ENCODE assay signal across 24 cellular contexts in genomic region chr9:126819482-126819881, GRCh38. TPM values are rescaled to one million over a fixed set of nuclear protein-coding genes. Genes with fewer than 3 reads are reported as not detected.
DNase-seq lines count a peak whose midpoint lies in the region; ATAC-seq, FAIRE-seq and TF ChIP-seq lines count a peak whose summit lies in the region.
"Had no signal": no experiment of that assay in that cellular context is flagged by ENCODE, and none has a peak within 500 bp of the region (broad histone marks: within the 10 kb centered on the region; RNA-seq: fewer than 3 reads in every experiment).

No MANE protein-coding gene starts in this region.

- ATAC-seq in activated T-cell treated with anti-CD3 and anti-CD28 coated beads, Interleukin-2, amount 50 U/mL, for 4 hours = peak; percentile 73 to 78
- ATAC-seq in stimulated activated naive CD8-positive, alpha-beta T cell treated with anti-CD3 and anti-CD28 coated beads, Interleukin-15, Interleukin-2, amounts not matched to agents 100 U/mL and 50 U/mL, for 24 hours = peak; percentile 52
- no peak for ATAC-seq in GM21423 (IDR thresholded peaks at IDR 0.05; ENCODE audit: unreplicated experiment)
- ATAC-seq: GM23338, heart right ventricle, lower lobe of right lung had no signal

- DNase-seq in activated T-cell treated with anti-CD3 and anti-CD28 coated beads, Interleukin-2, amount 50 U/mL, for 4 hours = no peak
- DNase-seq in activated T-cell treated with anti-CD3 and anti-CD28 coated beads for 4 hours (no peak), GM12892 (ENCODE audit: insufficient read length) (no peak), NCI-H2029 (lab: John Stamatoyannopoulos, UW) (no peak)
- no peak for DNase-seq in activated T-helper 2 cell treated with anti-CD3 and anti-CD28 coated beads, Interferon-gamma antibody, Interleukin-2, Interleukin-4, amounts not matched to agents 10 μg/mL and 5 μg/mL and 100 μg/mL, durations not matched to agents 14 hours and 24 hours and 36 hours (ENCODE audit: low spot score)
- DNase-seq in stimulated activated naive CD8-positive, alpha-beta T cell treated with anti-CD3 and anti-CD28 coated beads, Interleukin-15, Interleukin-2, amounts not matched to agents 100 U/mL and 50 U/mL, for 24 hours = no peak
- DNase-seq: activated naive CD8-positive, alpha-beta T cell treated with anti-CD3 and anti-CD28 coated beads, Interleukin-2, amount 10 ng/mL, durations not matched to agents 7 days and 5 days; C1 segment of cervical spinal cord; Calu3; DMS79 treated with DMSO at 0.1 percent for 48 hours; effector memory CD4-positive, alpha-beta T cell; foreskin fibroblast; GF-D8; heart right ventricle; lower lobe of right lung; NCI-H1417; NCI-H446; nephron progenitor cell; ovary; small intestine; transverse colon had no signal

- H3K27ac Mint-ChIP-seq in activated T-helper 2 cell treated with anti-CD3 and anti-CD28 coated beads, Interferon-gamma antibody, Interleukin-2, Interleukin-4, amounts not matched to agents 10 μg/mL and 5 μg/mL and 100 μg/mL, durations not matched to agents 14 hours and 24 hours and 36 hours = peak overlapping the region; percentile 29
- H3K27ac Mint-ChIP-seq: activated naive CD8-positive, alpha-beta T cell treated with anti-CD3 and anti-CD28 coated beads, Interleukin-2, amount 10 ng/mL, durations not matched to agents 7 days and 5 days; GM23338; nephron progenitor cell had no signal

- H3K4me1 Mint-ChIP-seq in activated T-cell treated with anti-CD3 and anti-CD28 coated beads, Interleukin-2, amount 50 U/mL, for 4 hours (ENCODE audit: low read depth) = peaks cover 32% of the 10 kb centered on the region
- H3K4me1 Mint-ChIP-seq in activated T-helper 2 cell treated with anti-CD3 and anti-CD28 coated beads, Interferon-gamma antibody, Interleukin-2, Interleukin-4, amounts not matched to agents 10 μg/mL and 5 μg/mL and 100 μg/mL, durations not matched to agents 14 hours and 24 hours and 36 hours (ENCODE audit: low read depth) = peaks cover 13% of the 10 kb centered on the region
- H3K4me1 Mint-ChIP-seq: GM23338, nephron progenitor cell had no signal

- FAIRE-seq in GM12892 (lab: Jason Lieb, UNC) = peak; percentile 48
- FAIRE-seq: astrocyte, small intestine had no signal

- peaks cover 55% of the 10 kb centered on the region for H3K36me3 Mint-ChIP-seq in activated T-cell treated with anti-CD3 and anti-CD28 coated beads, Interleukin-2, amount 50 U/mL, for 4 hours (ENCODE audit: insufficient read depth)
- H3K36me3 Mint-ChIP-seq in activated T-helper 2 cell treated with anti-CD3 and anti-CD28 coated beads, Interferon-gamma antibody, Interleukin-2, Interleukin-4, amounts not matched to agents 10 μg/mL and 5 μg/mL and 100 μg/mL, durations not matched to agents 14 hours and 24 hours and 36 hours (ENCODE audit: low read depth) = peaks cover 85% of the 10 kb centered on the region

- no peak for TF ChIP-seq POLR2A in GM12892 (IDR thresholded peaks at IDR 0.05; ENCODE audit: low read depth, low read length)

- intact Hi-C loops in activated T-helper 2 cell treated with anti-CD3 and anti-CD28 coated beads, Interferon-gamma antibody, Interleukin-2, Interleukin-4, amounts not matched to agents 10 μg/mL and 5 μg/mL and 100 μg/mL, durations not matched to agents 14 hours and 24 hours and 36 hours (cut with micrococcal nuclease) = loop anchor here (1.0 kb wide), 1 partner anchor 11 kb away; no protein-coding TSS in a partner anchor

- no peak overlapping the region for H3K4me3 Mint-ChIP-seq in activated T-cell treated with anti-CD3 and anti-CD28 coated beads, Interleukin-2, amount 50 U/mL, for 4 hours
- no peak overlapping the region for H3K4me3 Mint-ChIP-seq in activated T-helper 2 cell treated with anti-CD3 and anti-CD28 coated beads, Interferon-gamma antibody, Interleukin-2, Interleukin-4, amounts not matched to agents 10 μg/mL and 5 μg/mL and 100 μg/mL, durations not matched to agents 14 hours and 24 hours and 36 hours (ENCODE audit: low read depth)
- H3K4me3 Mint-ChIP-seq: activated naive CD8-positive, alpha-beta T cell treated with anti-CD3 and anti-CD28 coated beads, Interleukin-2, amount 10 ng/mL, durations not matched to agents 7 days and 5 days; GM23338; nephron progenitor cell had no signal

- H3K9me3 Mint-ChIP-seq in activated T-cell treated with anti-CD3 and anti-CD28 coated beads, Interleukin-2, amount 50 U/mL, for 4 hours = peaks cover 26% of the 10 kb centered on the region
- peaks cover 50% of the 10 kb centered on the region for H3K9me3 Mint-ChIP-seq in activated T-helper 2 cell treated with anti-CD3 and anti-CD28 coated beads, Interferon-gamma antibody, Interleukin-2, Interleukin-4, amounts not matched to agents 10 μg/mL and 5 μg/mL and 100 μg/mL, durations not matched to agents 14 hours and 24 hours and 36 hours

- H3K27me3 Mint-ChIP-seq in activated T-cell treated with anti-CD3 and anti-CD28 coated beads, Interleukin-2, amount 50 U/mL, for 4 hours (ENCODE audit: low read depth) = no peaks in the 10 kb centered on the region
- no peaks in the 10 kb centered on the region for H3K27me3 Mint-ChIP-seq in activated T-helper 2 cell treated with anti-CD3 and anti-CD28 coated beads, Interferon-gamma antibody, Interleukin-2, Interleukin-4, amounts not matched to agents 10 μg/mL and 5 μg/mL and 100 μg/mL, durations not matched to agents 14 hours and 24 hours and 36 hours (ENCODE audit: low read depth)
- H3K27me3 Mint-ChIP-seq: activated naive CD8-positive, alpha-beta T cell treated with anti-CD3 and anti-CD28 coated beads, Interleukin-2, amount 10 ng/mL, durations not matched to agents 7 days and 5 days had no signal

RNA-seq across cellular contexts. Expression of gene ZBTB43, which starts 14.6 kb away (rescaled TPM):
- 10 to 100 TPM; 13.8 to 18.9 (median 18.2) TPM for total RNA-seq in activated T-cell treated with anti-CD3 and anti-CD28 coated beads, Interleukin-2, amount 50 U/mL, for 4 hours
- 8.5 TPM for polyA plus RNA-seq in GM12892 (2012; ENCODE audit: missing spikeins)
- 16.4 and 22.3 TPM in 2 replicates for total RNA-seq in activated T-helper 2 cell treated with anti-CD3 and anti-CD28 coated beads, Interferon-gamma antibody, Interleukin-2, Interleukin-4, amounts not matched to agents 10 μg/mL and 5 μg/mL and 100 μg/mL, durations not matched to agents 14 hours and 24 hours and 36 hours

RNA-seq across cellular contexts. Expression of gene ZBTB34, which starts 41.0 kb away (rescaled TPM):
- total RNA-seq in activated T-cell treated with anti-CD3 and anti-CD28 coated beads, Interleukin-2, amount 50 U/mL, for 4 hours = 1 to 10 TPM; 4.3 to 4.9 (median 4.8) TPM
- polyA plus RNA-seq in GM12892 (2012; ENCODE audit: missing spikeins) = 3.3 TPM
- total RNA-seq in activated T-helper 2 cell treated with anti-CD3 and anti-CD28 coated beads, Interferon-gamma antibody, Interleukin-2, Interleukin-4, amounts not matched to agents 10 μg/mL and 5 μg/mL and 100 μg/mL, durations not matched to agents 14 hours and 24 hours and 36 hours = 6.7 and 7.2 TPM in 2 replicates
